In genomic region chr1:61081637-61082335, GRCh38 we compare ENCODE assay signal across 8 cellular contexts. TPM values are rescaled to one million over a fixed set of nuclear protein-coding genes. Genes with fewer than 3 reads are reported as not detected.
DNase-seq lines count a peak whose midpoint lies in the region; ATAC-seq and TF ChIP-seq lines count a peak whose summit lies in the region.

No MANE protein-coding gene starts in this region.

- peak in 9 of 10 experiments; percentile 20 to 51 (median 31) for DNase-seq in CD4-positive, alpha-beta T cell
- DNase-seq in MG63 (no peak), WTC11 (ENCODE audit: low spot score) (peak; percentile 50), left colon (peak; percentile 65 to 74)
- DNase-seq in central memory CD8-positive, alpha-beta T cell (ENCODE audit: low spot score in 2 of 2) = peak in 1 of 2 donors; percentile 22
- DNase-seq in stimulated activated CD4-positive, alpha-beta T cell treated with anti-CD3 and anti-CD28 coated beads, Interleukin-1b, Interleukin-23, amount 100 ng/mL, for 48 hours = peak; percentile 52
- DNase-seq in NK-92 treated with Interleukin-12 subunit alpha and Interleukin-12 subunit beta, amount 100 ng/mL, for 24 hours (lab: John Stamatoyannopoulos, UW) = no peak

- peak overlapping the region; percentile 10 for H3K27ac ChIP-seq in CD4-positive, alpha-beta T cell (ENCODE audit: low read depth, low read length)

- H3K27me3 ChIP-seq in CD4-positive, alpha-beta T cell (ENCODE audit: control insufficient read depth, insufficient read depth, low read length) = no peaks in the 10 kb centered on the region
- H3K27me3 ChIP-seq in MG63 = peaks cover 14% of the 10 kb centered on the region

- peak overlapping the region; percentile 87 for H3K27ac Mint-ChIP-seq in CD4-positive, alpha-beta T cell
- no peak overlapping the region for H3K27ac Mint-ChIP-seq in WTC11
- peak overlapping the region; percentile 68 for H3K27ac Mint-ChIP-seq in central memory CD8-positive, alpha-beta T cell (ENCODE audit: low read depth)

- TF ChIP-seq CTCF in CD4-positive, alpha-beta T cell (IDR thresholded peaks at IDR 0.05) = no peak
- TF ChIP-seq CTCF in WTC11 (IDR thresholded peaks at IDR 0.05) = no peak

- H3K36me3 Mint-ChIP-seq in CD4-positive, alpha-beta T cell (ENCODE audit: low read depth) = peaks cover 20% of the 10 kb centered on the region
- no peaks in the 10 kb centered on the region for H3K36me3 Mint-ChIP-seq in WTC11
- H3K36me3 Mint-ChIP-seq in central memory CD8-positive, alpha-beta T cell (ENCODE audit: insufficient read depth) = peaks cover 14% of the 10 kb centered on the region

- no peaks in the 10 kb centered on the region for H3K36me3 ChIP-seq in MG63

- CTCF ChIA-PET in CD4-positive, alpha-beta T cell (lab: Charles Lee) = interaction anchor here (0.6 to 3.1 kb wide), 6 partner anchors 13 to 702 kb away, joined by 3 to 24 read pairs (median 4); no protein-coding TSS in a partner anchor
- CTCF ChIA-PET in WTC11 (lab: Charles Lee) = interaction anchor here (0.6 to 1.7 kb wide), 5 partner anchors 29 to 990 kb away, joined by 3 to 16 read pairs (median 4); no protein-coding TSS in a partner anchor

- ATAC-seq in CD4-positive, alpha-beta T cell (ENCODE audit: poor library complexity) = peak; percentile 8
- ATAC-seq in WTC11 = peak; percentile 27
- ATAC-seq in central memory CD8-positive, alpha-beta T cell (replicated peaks; ENCODE audit: extremely low read depth, poor library complexity, severe bottlenecking) = no peak
- ATAC-seq in left colon = peak; percentile 25
- ATAC-seq in GM18861 (IDR thresholded peaks at IDR 0.05; ENCODE audit: unreplicated experiment) = no peak

- H3K9me3 Mint-ChIP-seq in CD4-positive, alpha-beta T cell = no peaks in the 10 kb centered on the region
- no peaks in the 10 kb centered on the region for H3K9me3 Mint-ChIP-seq in WTC11
- H3K9me3 Mint-ChIP-seq in central memory CD8-positive, alpha-beta T cell = no peaks in the 10 kb centered on the region

- no peaks in the 10 kb centered on the region for H3K9me3 ChIP-seq in CD4-positive, alpha-beta T cell (ENCODE audit: control insufficient read depth, low read length)
- no peaks in the 10 kb centered on the region for H3K9me3 ChIP-seq in MG63

- POLR2A ChIA-PET in CD4-positive, alpha-beta T cell (lab: Charles Lee) = interaction anchor here (0.6 to 2.5 kb wide), 5 partner anchors 26 to 1781 kb away, joined by 3 to 20 read pairs (median 3); no protein-coding TSS in a partner anchor
- POLR2A ChIA-PET in WTC11 (lab: Charles Lee) = interaction anchor here (1.0 kb wide), 1 partner anchor 24 kb away, joined by 6 read pairs; no protein-coding TSS in a partner anchor

- H3K4me3 ChIP-seq in MG63 = peak overlapping the region; percentile 19

- peak overlapping the region; percentile 88 for H3K4me3 Mint-ChIP-seq in CD4-positive, alpha-beta T cell
- peak overlapping the region; percentile 87 for H3K4me3 Mint-ChIP-seq in WTC11
- H3K4me3 Mint-ChIP-seq in central memory CD8-positive, alpha-beta T cell = peak overlapping the region; percentile 91

- H3K4me1 Mint-ChIP-seq in CD4-positive, alpha-beta T cell (ENCODE audit: low read depth) = peaks cover 51% of the 10 kb centered on the region
- H3K4me1 Mint-ChIP-seq in WTC11 = peaks cover 49% of the 10 kb centered on the region
- peaks cover 46% of the 10 kb centered on the region for H3K4me1 Mint-ChIP-seq in central memory CD8-positive, alpha-beta T cell

- intact Hi-C loops in CD4-positive, alpha-beta T cell (cut with DNase I, micrococcal nuclease) = loop anchor here in 1 of 2 experiments (2.0 kb wide), 1 partner anchor 31 kb away; no protein-coding TSS in a partner anchor
- intact Hi-C loops in left colon (cut with DNase I, micrococcal nuclease) = loop anchor here in 1 of 2 donors (10.0 kb wide), 1 partner anchor 153 kb away; no protein-coding TSS in a partner anchor

- no peaks in the 10 kb centered on the region for H3K27me3 Mint-ChIP-seq in CD4-positive, alpha-beta T cell
- H3K27me3 Mint-ChIP-seq in WTC11 (ENCODE audit: low read depth) = peaks cover 67% of the 10 kb centered on the region
- no peaks in the 10 kb centered on the region for H3K27me3 Mint-ChIP-seq in central memory CD8-positive, alpha-beta T cell

TF ChIP-seq in WTC11, 78 proteins besides CTCF, POLR2A, EP300 and RAD21:
- TF ChIP-seq, protein P1, sequence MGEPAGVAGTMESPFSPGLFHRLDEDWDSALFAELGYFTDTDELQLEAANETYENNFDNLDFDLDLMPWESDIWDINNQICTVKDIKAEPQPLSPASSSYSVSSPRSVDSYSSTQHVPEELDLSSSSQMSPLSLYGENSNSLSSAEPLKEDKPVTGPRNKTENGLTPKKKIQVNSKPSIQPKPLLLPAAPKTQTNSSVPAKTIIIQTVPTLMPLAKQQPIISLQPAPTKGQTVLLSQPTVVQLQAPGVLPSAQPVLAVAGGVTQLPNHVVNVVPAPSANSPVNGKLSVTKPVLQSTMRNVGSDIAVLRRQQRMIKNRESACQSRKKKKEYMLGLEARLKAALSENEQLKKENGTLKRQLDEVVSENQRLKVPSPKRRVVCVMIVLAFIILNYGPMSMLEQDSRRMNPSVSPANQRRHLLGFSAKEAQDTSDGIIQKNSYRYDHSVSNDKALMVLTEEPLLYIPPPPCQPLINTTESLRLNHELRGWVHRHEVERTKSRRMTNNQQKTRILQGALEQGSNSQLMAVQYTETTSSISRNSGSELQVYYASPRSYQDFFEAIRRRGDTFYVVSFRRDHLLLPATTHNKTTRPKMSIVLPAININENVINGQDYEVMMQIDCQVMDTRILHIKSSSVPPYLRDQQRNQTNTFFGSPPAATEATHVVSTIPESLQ (CRISPR knock-in tag; IDR thresholded peaks at IDR 0.05) = no peak
- no peak for TF ChIP-seq TP53 (CRISPR knock-in tag; IDR thresholded peaks at IDR 0.05)
TF ChIP-seq in WTC11: peak in this region for 0.

RNA-seq across cellular contexts. Expression of gene NFIA, which starts 0.6 kb away (rescaled TPM):
- 1 to 10 TPM; 4.8 to 5.9 TPM for total RNA-seq in CD4-positive, alpha-beta T cell
- total RNA-seq in MG63 (2014; rRNA removed; shearing (Covaris generic); ENCODE audit: low replicate concordance) = not detected in 2 replicates
- total RNA-seq in WTC11 (2021) = 7.3 to 16.7 TPM (median 8.6 TPM) in 3 replicates
- 10 to 100 TPM; 51.1 to 51.4 TPM for total RNA-seq in left colon

Comparison
In these comparisons a context has a peak if more than half of its experiments do, and no peak if none do; other contexts are left out.
1. ATAC-seq: peak in CD4-positive, alpha-beta T cell (single experiment), WTC11 (single experiment) and left colon (single experiment); none in central memory CD8-positive, alpha-beta T cell (single experiment) and GM18861 (single experiment).
2. DNase-seq: peak in CD4-positive, alpha-beta T cell (9 of 10), WTC11 (single experiment), left colon (2 of 2) and stimulated activated CD4-positive, alpha-beta T cell treated with anti-CD3 and anti-CD28 coated beads, Interleukin-1b, Interleukin-23, amount 100 ng/mL, for 48 hours (single experiment); none in MG63 (single experiment) and NK-92 treated with Interleukin-12 subunit alpha and Interleukin-12 subunit beta, amount 100 ng/mL, for 24 hours (single experiment).
3. Peak in every context shown above with its lines, with median percentiles within 50 percentile points of each other: H3K4me3 Mint-ChIP-seq.